ENCODE assay signal across 24 cellular contexts in the genomic region with DNA sequence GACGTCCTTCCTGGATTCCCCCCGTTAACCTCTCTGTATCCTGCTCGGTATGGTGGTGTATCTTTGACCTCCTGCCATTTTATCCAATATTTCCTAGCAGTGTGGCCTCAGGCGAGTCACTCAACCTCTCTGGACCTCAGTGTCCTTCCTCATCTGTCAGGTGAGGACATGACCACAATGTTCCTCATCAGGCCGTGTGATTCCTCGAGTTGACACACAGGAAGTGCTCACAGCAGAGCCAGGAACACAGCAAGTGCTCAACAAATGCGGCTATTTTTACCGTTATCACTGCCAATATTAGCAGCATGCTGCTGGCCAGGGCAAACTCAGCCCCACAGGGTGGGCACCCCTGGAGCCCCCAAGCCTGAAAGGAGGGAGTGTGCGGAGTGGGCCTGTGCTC.
DNase-seq lines count a peak whose midpoint lies in the region; FAIRE-seq and TF ChIP-seq lines count a peak whose summit lies in the region.
"Had no signal": no experiment of that assay in that cellular context is flagged by ENCODE, and none has a peak within 500 bp of the region (broad histone marks: within the 10 kb centered on the region; RNA-seq: fewer than 3 reads in every experiment).

No MANE protein-coding gene starts in this region.

- H3K4me1 ChIP-seq in BE2C (peaks cover 34% of the 10 kb centered on the region), HAP-1 (no peaks in the 10 kb centered on the region), ascending aorta (no peaks in the 10 kb centered on the region)
- H3K4me1 ChIP-seq: neural progenitor cell had no signal

- peaks cover 33% of the 10 kb centered on the region for H3K36me3 Mint-ChIP-seq in nephron progenitor cell (ENCODE audit: low read depth)
- H3K36me3 Mint-ChIP-seq: CD8-positive, alpha-beta memory T cell; WTC11 had no signal

- H3K36me3 ChIP-seq in BE2C (peaks cover 25% of the 10 kb centered on the region), HAP-1 (replicated peaks) (no peaks in the 10 kb centered on the region), ascending aorta (no peaks in the 10 kb centered on the region)
- H3K36me3 ChIP-seq: neural progenitor cell had no signal

- H3K9me3 Mint-ChIP-seq in nephron progenitor cell = no peaks in the 10 kb centered on the region
- H3K9me3 Mint-ChIP-seq: neural progenitor cell, WTC11 had no signal

- H3K27me3 Mint-ChIP-seq in nephron progenitor cell (ENCODE audit: low read depth, poor library complexity) = no peaks in the 10 kb centered on the region

- peak overlapping the region; percentile 62 for H3K27ac Mint-ChIP-seq in nephron progenitor cell
- H3K27ac Mint-ChIP-seq: CD8-positive, alpha-beta memory T cell; neural progenitor cell; T-helper 17 cell; WTC11 had no signal

- DNase-seq in BE2C = no peak
- DNase-seq in RCC 7860 (ENCODE audit: low spot score) = peak; percentile 28
- DNase-seq in choroid plexus epithelial cell (ENCODE audit: low read depth) = peak; percentile 63
- no peak for DNase-seq in nephron progenitor cell
- no peak for DNase-seq in HAP-1 (ENCODE audit: low spot score in 2 of 2)
- DNase-seq in MV-4-11 (lab: John Stamatoyannopoulos, UW) = no peak
- no peak for DNase-seq in ascending aorta (ENCODE audit: low spot score in 2 of 2)
- no peak for DNase-seq in dedifferentiated amniotic fluid mesenchymal stem cell (ENCODE audit: extremely low spot score)
- DNase-seq: activated CD4-positive, alpha-beta T cell treated with anti-CD3 and anti-CD28 coated beads, Interleukin-2, amount 50 U/mL, for 48 hours; activated gamma-delta T cell treated with Interleukin-2 at 50 U/mL for 16 hours; CD8-positive, alpha-beta memory T cell; DMS79 treated with DMSO at 0.1 percent for 48 hours; hippocampal formation; KBM-7; midbrain; NCI-H2029 treated with DMSO at 0.1 percent for 48 hours; NCI-H510A; SHP77; stimulated activated CD4-positive, alpha-beta T cell treated with anti-CD3 and anti-CD28 coated beads, Interleukin-12 subunit alpha, Interleukin-12 subunit beta, amount 100 ng/mL, for 4 hours; T-helper 17 cell had no signal

- H3K27me3 ChIP-seq in BE2C = no peaks in the 10 kb centered on the region
- H3K27me3 ChIP-seq in HAP-1 (ENCODE audit: low read depth) = no peaks in the 10 kb centered on the region
- H3K27me3 ChIP-seq in ascending aorta = no peaks in the 10 kb centered on the region
- H3K27me3 ChIP-seq: neural progenitor cell had no signal

- intact Hi-C loops in ascending aorta (cut with DNase I) = no loop called here

- no peak for TF ChIP-seq CTCF in BE2C (IDR thresholded peaks at IDR 0.05; ENCODE audit: low read depth, low read length)
- no peak for TF ChIP-seq CTCF in choroid plexus epithelial cell (conservative IDR thresholded peaks at IDR 0.05; ENCODE audit: low read depth, low read length)
- no peak for TF ChIP-seq CTCF in nephron progenitor cell (IDR thresholded peaks at IDR 0.05)
- no peak for TF ChIP-seq CTCF in ascending aorta (IDR thresholded peaks at IDR 0.05)

- H3K27ac ChIP-seq in ascending aorta = no peak overlapping the region
- H3K27ac ChIP-seq: neural progenitor cell had no signal

- H3K9me3 ChIP-seq in BE2C (no peaks in the 10 kb centered on the region), HAP-1 (no peaks in the 10 kb centered on the region), ascending aorta (no peaks in the 10 kb centered on the region)

- no peak for FAIRE-seq in RCC 7860 (lab: Jason Lieb, UNC)
- FAIRE-seq: colon, keratinocyte had no signal

- H3K4me3 ChIP-seq in BE2C (ENCODE audit: low read depth, low read length) (peak overlapping the region; percentile 3; the same call in 1 of the 2 replicates), choroid plexus epithelial cell (ENCODE audit: low read depth, low read length) (no peak overlapping the region), HAP-1 (no peak overlapping the region), ascending aorta (no peak overlapping the region)
- H3K4me3 ChIP-seq: neural progenitor cell had no signal

- in situ Hi-C loops in HAP-1 (cut with MboI; ENCODE audit: low sequenced_read_pairs) = no loop called here

- peaks cover 72% of the 10 kb centered on the region for H3K4me1 Mint-ChIP-seq in nephron progenitor cell
- H3K4me1 Mint-ChIP-seq: CD8-positive, alpha-beta memory T cell; T-helper 17 cell; WTC11 had no signal

- H3K4me3 Mint-ChIP-seq in nephron progenitor cell = no peak overlapping the region
- H3K4me3 Mint-ChIP-seq: CD8-positive, alpha-beta memory T cell; neural progenitor cell; T-helper 17 cell; WTC11 had no signal

Comparison
In these comparisons a context has a peak if more than half of its experiments do, and no peak if none do; other contexts are left out.
1. DNase-seq: peak in RCC 7860 (single experiment) and choroid plexus epithelial cell (single experiment); none in BE2C (single experiment), nephron progenitor cell (single experiment), HAP-1 (0 of 2), MV-4-11 (single experiment), ascending aorta (0 of 2) and dedifferentiated amniotic fluid mesenchymal stem cell (single experiment).